ENCODE assay signal across 17 cellular contexts in genomic region chr1:14136881-14137280, GRCh38.
"Had no signal": no experiment of that assay in that cellular context is flagged by ENCODE, and none has a peak within 500 bp of the region (broad histone marks: within the 10 kb centered on the region; RNA-seq: fewer than 3 reads in every experiment).

No MANE protein-coding gene starts in this region.

- ATAC-seq: activated CD8-positive, alpha-beta T cell treated with anti-CD3 and anti-CD28 coated beads, Interleukin-2, amount 10 ng/mL, durations not matched to agents 7 days and 5 days; body of pancreas; heart right ventricle; naive thymus-derived CD8-positive, alpha-beta T cell; T-cell; upper lobe of right lung had no signal

- H3K9me3 ChIP-seq: body of pancreas, heart right ventricle, left ventricle myocardium inferior, thyroid gland, upper lobe of right lung had no signal

- H3K4me3 ChIP-seq: body of pancreas, heart right ventricle, left ventricle myocardium inferior, thyroid gland, upper lobe of right lung had no signal

- DNase-seq: activated CD4-positive, alpha-beta T cell treated with anti-CD3 and anti-CD28 coated beads, Interleukin-2, amount 10 ng/mL, durations not matched to agents 7 days and 5 days; activated CD4-positive, CD25-positive, alpha-beta regulatory T cell treated with anti-CD3 and anti-CD28 coated beads, Interleukin-2, amount 50 U/mL, for 72 hours; activated CD8-positive, alpha-beta T cell treated with anti-CD3 and anti-CD28 coated beads, Interleukin-2, amount 10 ng/mL, durations not matched to agents 7 days and 5 days; activated gamma-delta T cell treated with Interleukin-2 at 50 U/mL for 16 hours; anterior cingulate cortex; body of pancreas; caudate nucleus; effector CD8-positive, alpha-beta T cell; heart right ventricle; left ventricle myocardium inferior; naive thymus-derived CD8-positive, alpha-beta T cell; stimulated activated CD4-positive, alpha-beta T cell treated with anti-CD3 and anti-CD28 coated beads, Interleukin-4, amount 100 ng/mL, for 4 hours; substantia nigra; T-cell; thyroid gland; upper lobe of right lung had no signal

- H3K27ac ChIP-seq: body of pancreas, heart right ventricle, left ventricle myocardium inferior, upper lobe of right lung, VCaP had no signal

- H3K36me3 ChIP-seq: heart right ventricle, left ventricle myocardium inferior, thyroid gland, upper lobe of right lung had no signal

- H3K27me3 ChIP-seq: body of pancreas, heart right ventricle, thyroid gland, upper lobe of right lung had no signal
